In the genomic region with DNA sequence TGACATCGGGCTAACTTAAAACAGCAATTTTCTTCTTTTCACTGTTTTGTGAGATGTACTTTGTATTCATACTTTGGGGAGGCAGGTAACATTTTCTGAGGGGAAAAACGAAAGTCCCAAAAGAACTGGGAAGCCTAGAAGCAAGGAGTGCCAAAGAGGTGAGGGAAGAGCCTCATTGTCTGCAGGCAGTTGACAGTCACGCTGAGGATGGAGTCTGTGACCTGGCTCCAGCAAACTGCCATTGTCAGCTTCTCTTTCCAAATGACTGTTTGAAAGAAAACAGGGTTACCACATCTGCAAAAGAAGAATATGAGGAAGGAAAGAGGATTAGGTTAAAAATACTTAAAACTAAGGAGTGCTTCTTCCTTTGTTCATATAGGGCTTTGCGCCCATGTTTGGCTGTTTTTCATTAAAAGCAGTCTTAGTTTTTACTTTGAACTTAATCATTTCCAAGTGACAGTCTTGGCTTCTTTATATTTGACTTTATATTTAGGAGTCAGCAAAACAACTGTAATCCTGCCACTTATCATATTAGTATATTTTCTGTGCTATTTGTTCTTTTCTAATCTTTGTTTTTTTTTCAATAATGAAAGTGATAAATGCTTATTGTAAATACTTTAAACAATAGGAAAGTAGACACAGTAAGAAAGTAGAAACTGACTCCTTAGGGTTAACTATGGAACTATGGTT, we compare ENCODE assay signal across 9 cellular contexts. TPM values are rescaled to one million over a fixed set of nuclear protein-coding genes. Genes with fewer than 3 reads are reported as not detected.
A peak's percentile ranks its signal among the peaks of the same experiment; 100 is the strongest.
DNase-seq lines count a peak whose midpoint lies in the region; ATAC-seq, FAIRE-seq and TF ChIP-seq lines count a peak whose summit lies in the region.
"Had no signal": no experiment of that assay in that cellular context is flagged by ENCODE, and none has a peak within 500 bp of the region (broad histone marks: within the 10 kb centered on the region; RNA-seq: fewer than 3 reads in every experiment).

No MANE protein-coding gene starts in this region.

- peaks cover 15% of the 10 kb centered on the region for H3K4me1 ChIP-seq in endothelial cell of umbilical vein (ENCODE audit: control insufficient read depth, extremely low read depth, insufficient read depth, low read length)
- H3K4me1 ChIP-seq in skeletal muscle satellite cell (ENCODE audit: control insufficient read depth, insufficient read depth, low read length), result peaks cover 16% of the 10 kb centered on the region
- peaks cover 0 to 7% of the 10 kb centered on the region in 2 donors for H3K4me1 ChIP-seq in ascending aorta

- H3K9ac ChIP-seq in endothelial cell of umbilical vein (replicated peaks; ENCODE audit: extremely low read depth, insufficient read depth, low read length), result no peak overlapping the region
- H3K9ac ChIP-seq in skeletal muscle satellite cell (ENCODE audit: low read depth, low read length), result peak overlapping the region; percentile 2

- H3K4me3 ChIP-seq in endothelial cell of umbilical vein (replicated peaks in 1 of 3; ENCODE audit: insufficient read depth in 1 of 3, low read depth in 1 of 3, low read length in 3 of 3), result no peak overlapping the region
- H3K4me3 ChIP-seq in skeletal muscle satellite cell (ENCODE audit: low read length), result no peak overlapping the region
- no peak overlapping the region for H3K4me3 ChIP-seq in ascending aorta

- no peak for FAIRE-seq in endothelial cell of umbilical vein (lab: Jason Lieb, UNC)

- no peak for TF ChIP-seq CTCF in endothelial cell of umbilical vein (IDR thresholded peaks at IDR 0.05; ENCODE audit: extremely low read depth in 1 of 2, insufficient read depth in 1 of 2, low read depth in 1 of 2, low read length in 2 of 2)
- TF ChIP-seq CTCF in ascending aorta (IDR thresholded peaks at IDR 0.05), result no peak

- H3K79me2 ChIP-seq in endothelial cell of umbilical vein (ENCODE audit: control insufficient read depth, insufficient read depth, low read length), result peaks cover 2% of the 10 kb centered on the region

- dilution Hi-C loops in endothelial cell of umbilical vein (cut with MboI; ENCODE audit: extremely low pct_ligation_motif_present, low sequenced_read_pairs), result no loop called here

- intact Hi-C loops in endothelial cell of umbilical vein (cut with micrococcal nuclease), result loop anchor here (5.0 kb wide), 1 partner anchor 34 kb away; a partner anchor contains a TSS
- intact Hi-C loops in ascending aorta (cut with DNase I), result no loop called here

- POLR2A ChIA-PET in endothelial cell of umbilical vein (lab: Charles Lee), result no interaction called here

- H3K4me2 ChIP-seq in endothelial cell of umbilical vein (ENCODE audit: insufficient read depth, low read length) (peak overlapping the region; percentile 59), skeletal muscle satellite cell (ENCODE audit: low read length) (peak overlapping the region; percentile 51)

- no TSS peak for BruUV-seq in endothelial cell of umbilical vein (replicated peaks; lab: Mats Ljungman, UMichigan)

- CTCF ChIA-PET in endothelial cell of umbilical vein (lab: Charles Lee), result interaction anchor here (0.8 to 1.8 kb wide), 4 partner anchors 10 to 143 kb away, joined by 3 to 7 read pairs (median 4); no protein-coding TSS in a partner anchor

- peak overlapping the region; percentile 5 for H3K27ac ChIP-seq in endothelial cell of umbilical vein (ENCODE audit: insufficient read depth, low read depth, low read length)
- no peak overlapping the region for H3K27ac ChIP-seq in ascending aorta
- H3K27ac ChIP-seq: VCaP had no signal

- H4K20me1 ChIP-seq in endothelial cell of umbilical vein (replicated peaks; ENCODE audit: control insufficient read depth, extremely low read depth, insufficient read depth, low read length), result no peaks in the 10 kb centered on the region

- H3K36me3 ChIP-seq in endothelial cell of umbilical vein (ENCODE audit: control insufficient read depth in 2 of 2, extremely low read depth in 1 of 2, insufficient read depth in 2 of 2, low read length in 2 of 2) (no peaks in the 10 kb centered on the region), skeletal muscle satellite cell (ENCODE audit: insufficient read depth, low read length) (no peaks in the 10 kb centered on the region), ascending aorta (no peaks in the 10 kb centered on the region)

- H3K9me3 ChIP-seq in endothelial cell of umbilical vein (replicated peaks; ENCODE audit: control insufficient read depth, insufficient read depth, low read length) (no peaks in the 10 kb centered on the region), skeletal muscle satellite cell (replicated peaks; ENCODE audit: low read length) (no peaks in the 10 kb centered on the region), ascending aorta (no peaks in the 10 kb centered on the region)

- no peaks in the 10 kb centered on the region for H3K9me1 ChIP-seq in endothelial cell of umbilical vein (replicated peaks; ENCODE audit: control insufficient read depth, extremely low read depth, insufficient read depth, low read length)

- no peak for TF ChIP-seq POLR2A in endothelial cell of umbilical vein (IDR thresholded peaks at IDR 0.05; ENCODE audit: low read depth, low read length)

- DNase-seq in OCI-M1 (lab: John Stamatoyannopoulos, UW) (peak; percentile 66), endothelial cell of umbilical vein (ENCODE audit: low read depth, low spot score) (peak; percentile 3), ascending aorta (ENCODE audit: low spot score in 2 of 2) (no peak), NCI-H345 treated with DMSO at 0.1 percent for 48 hours (lab: John Stamatoyannopoulos, UW; ENCODE audit: unreplicated experiment) (no peak)

- peak overlapping the region; percentile 34 for H2AFZ ChIP-seq in endothelial cell of umbilical vein (ENCODE audit: low read depth, low read length)

- H3K27me3 ChIP-seq in endothelial cell of umbilical vein (ENCODE audit: control insufficient read depth in 2 of 2, insufficient read depth in 2 of 2, low read length in 2 of 2) (no peaks in the 10 kb centered on the region), skeletal muscle satellite cell (ENCODE audit: control insufficient read depth, insufficient read depth, low read length) (no peaks in the 10 kb centered on the region), ascending aorta (no peaks in the 10 kb centered on the region)

- ATAC-seq in GM19467 (IDR thresholded peaks at IDR 0.05; ENCODE audit: unreplicated experiment) (peak; percentile 11), GM21619 (IDR thresholded peaks at IDR 0.05; ENCODE audit: unreplicated experiment) (no peak), HG03135 (IDR thresholded peaks at IDR 0.05; ENCODE audit: unreplicated experiment) (no peak)

TF ChIP-seq in endothelial cell of umbilical vein, 7 proteins besides CTCF, POLR2A, EP300 and RAD21:
- TF ChIP-seq EZH2 (IDR thresholded peaks at IDR 0.05; ENCODE audit: borderline replicate concordance, low read depth, low read length, severe bottlenecking), result no peak
- TF ChIP-seq MYC (IDR thresholded peaks at IDR 0.05; ENCODE audit: low read depth, low read length), result no peak
- no peak for TF ChIP-seq POLR2AphosphoS5 (IDR thresholded peaks at IDR 0.05; ENCODE audit: insufficient read depth, low read depth, low read length)

RNA-seq across cellular contexts. Expression of a gene that starts 35.0 kb away (rescaled TPM):
- total RNA-seq in endothelial cell of umbilical vein (11.2 and 11.7 TPM in 2 replicates), ascending aorta (10.9 TPM)
- polyA plus RNA-seq in endothelial cell of umbilical vein, result 1.9 and 2.7 TPM in 2 replicates
- 3.4 TPM in 2 replicates for polyA plus RNA-seq in endothelial cell of umbilical vein (2011; cell fraction: cytosol; rRNA removed)
- polyA plus RNA-seq in endothelial cell of umbilical vein (2011; cell fraction: nucleus; rRNA removed), result 2.9 and 4.0 TPM in 2 replicates
- 6.5 and 12.0 TPM in 2 replicates for polyA plus RNA-seq in endothelial cell of umbilical vein (2012)
- 7.8 and 8.0 TPM in 2 replicates for polyA minus RNA-seq in endothelial cell of umbilical vein
- not detected for polyA minus RNA-seq in endothelial cell of umbilical vein (2011; cell fraction: cytosol; rRNA and poly(A)+ RNA removed)
- 5.7 and 8.5 TPM in 2 replicates for polyA minus RNA-seq in endothelial cell of umbilical vein (2011; cell fraction: nucleus; rRNA and poly(A)+ RNA removed)
- 26.6 and 27.5 TPM in 2 replicates for total RNA-seq in skeletal muscle satellite cell (2012; rRNA removed)

Comparison
In these comparisons a context has a peak if more than half of its experiments do, and no peak if none do; other contexts are left out.
1. DNase-seq: peak in OCI-M1 (single experiment) and endothelial cell of umbilical vein (single experiment); none in ascending aorta (0 of 2) and NCI-H345 treated with DMSO at 0.1 percent for 48 hours (single experiment).